9 cellular contexts compared by ENCODE assay signal in the genomic region with DNA sequence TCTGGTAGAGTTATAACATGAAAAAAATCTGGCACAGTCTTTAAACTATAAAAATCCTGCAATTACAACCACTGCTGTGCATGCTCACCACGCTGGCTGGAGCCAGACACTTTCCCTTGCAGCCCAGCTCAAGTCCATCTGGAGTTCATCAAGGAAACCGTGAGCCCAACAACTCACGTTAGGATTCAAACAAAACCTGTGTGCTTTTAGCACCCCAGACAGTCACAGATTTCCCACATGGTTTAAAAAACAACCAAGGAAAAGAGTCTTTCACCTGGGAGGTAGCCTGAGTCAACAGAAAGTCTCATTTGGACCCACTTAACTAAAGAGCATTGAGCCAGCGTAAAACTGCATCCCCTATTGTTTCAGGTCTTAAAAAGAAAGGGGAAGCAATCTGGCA. TPM values are rescaled to one million over a fixed set of nuclear protein-coding genes. Genes with fewer than 3 reads are reported as not detected.
A peak's percentile ranks its signal among the peaks of the same experiment; 100 is the strongest.
DNase-seq lines count a peak whose midpoint lies in the region; ATAC-seq and TF ChIP-seq lines count a peak whose summit lies in the region.
"Had no signal": no experiment of that assay in that cellular context is flagged by ENCODE, and none has a peak within 500 bp of the region (broad histone marks: within the 10 kb centered on the region; RNA-seq: fewer than 3 reads in every experiment).

No MANE protein-coding gene starts in this region.

- WGBS in right lobe of liver (ENCODE audit: insufficient coverage, low coverage, low lambda C conversion rate, missing lambda C conversion rate), result 24% methylated on average over 4 of the region's 4 CpGs

- DNase-seq in DMS79 treated with DMSO at 0.1 percent for 48 hours (lab: John Stamatoyannopoulos, UW), result peak; percentile 24
- no peak for DNase-seq in DMS79 (lab: John Stamatoyannopoulos, UW)
- peak in 2 of 61 donors; percentile 2 to 6 for DNase-seq in caudate nucleus (lab: John Stamatoyannopoulos, UW)
- DNase-seq in right lobe of liver, result peak in 2 of 3 donors; percentile 32 to 53
- peak; percentile 56 for DNase-seq in ureter (ENCODE audit: low spot score)
- DNase-seq in activated naive CD8-positive, alpha-beta T cell treated with anti-CD3 and anti-CD28 coated beads, Interleukin-2, amount 50 U/mL, for 24 hours, result no peak
- no peak for DNase-seq in NCI-H524 treated with DMSO at 0.1 percent for 48 hours (lab: John Stamatoyannopoulos, UW)

- no peak for TF ChIP-seq POLR2A in right lobe of liver (IDR thresholded peaks at IDR 0.05)

- peaks cover 22% of the 10 kb centered on the region for H3K27me3 Mint-ChIP-seq in activated naive CD8-positive, alpha-beta T cell treated with anti-CD3 and anti-CD28 coated beads, Interleukin-2, amount 50 U/mL, for 24 hours

- intact Hi-C loops in right lobe of liver (cut with DNase I), result no loop called here

- H3K27ac ChIP-seq in caudate nucleus (ENCODE audit: low read depth, low read length), result peak overlapping the region; percentile 48
- H3K27ac ChIP-seq in right lobe of liver, result peak overlapping the region in 2 of 3 donors; percentile 39 to 96
- H3K27ac ChIP-seq: 22Rv1 had no signal

- no peaks in the 10 kb centered on the region for H3K9me3 ChIP-seq in right lobe of liver

- TF ChIP-seq CTCF in right lobe of liver (IDR thresholded peaks at IDR 0.05), result no peak

- H3K4me3 ChIP-seq in right lobe of liver, result no peak overlapping the region

- H3K4me1 Mint-ChIP-seq in activated naive CD8-positive, alpha-beta T cell treated with anti-CD3 and anti-CD28 coated beads, Interleukin-2, amount 50 U/mL, for 24 hours, result peaks cover 7% of the 10 kb centered on the region

- no peaks in the 10 kb centered on the region for H3K9me3 Mint-ChIP-seq in activated naive CD8-positive, alpha-beta T cell treated with anti-CD3 and anti-CD28 coated beads, Interleukin-2, amount 50 U/mL, for 24 hours

- peaks cover 0 to 17% (median 2%) of the 10 kb centered on the region in 4 donors for H3K36me3 ChIP-seq in right lobe of liver

- ATAC-seq in right lobe of liver, result peak in 2 of 4 donors; percentile 11 to 23
- no peak for ATAC-seq in activated naive CD8-positive, alpha-beta T cell treated with anti-CD3 and anti-CD28 coated beads, Interleukin-2, amount 50 U/mL, for 24 hours
- no peak for ATAC-seq in HG02884 (IDR thresholded peaks at IDR 0.05; ENCODE audit: unreplicated experiment)

- no peaks in the 10 kb centered on the region for H3K36me3 Mint-ChIP-seq in activated naive CD8-positive, alpha-beta T cell treated with anti-CD3 and anti-CD28 coated beads, Interleukin-2, amount 50 U/mL, for 24 hours (ENCODE audit: low read depth)

- H3K4me3 Mint-ChIP-seq in activated naive CD8-positive, alpha-beta T cell treated with anti-CD3 and anti-CD28 coated beads, Interleukin-2, amount 50 U/mL, for 24 hours, result no peak overlapping the region

- no peak overlapping the region for H3K27ac Mint-ChIP-seq in activated naive CD8-positive, alpha-beta T cell treated with anti-CD3 and anti-CD28 coated beads, Interleukin-2, amount 50 U/mL, for 24 hours

- peaks cover 0 to 31% (median 3%) of the 10 kb centered on the region in 4 donors for H3K4me1 ChIP-seq in right lobe of liver

- no peaks in the 10 kb centered on the region for H3K27me3 ChIP-seq in right lobe of liver

RNA-seq across cellular contexts. Expression of gene LRIG3, which starts 4.7 kb away (rescaled TPM):
- total RNA-seq in right lobe of liver (10 to 100 TPM in 3 of 6 experiments, 1 to 10 TPM in 3; 4.2 to 13.3 (median 8.9) TPM), ureter (56.1 TPM)

Comparison
In these comparisons a context has a peak if more than half of its experiments do, and no peak if none do; other contexts are left out.
1. DNase-seq: peak in DMS79 treated with DMSO at 0.1 percent for 48 hours (single experiment), right lobe of liver (2 of 3) and ureter (single experiment); none in DMS79 (single experiment), activated naive CD8-positive, alpha-beta T cell treated with anti-CD3 and anti-CD28 coated beads, Interleukin-2, amount 50 U/mL, for 24 hours (single experiment) and NCI-H524 treated with DMSO at 0.1 percent for 48 hours (single experiment).